Comparison of ENCODE assay signal across 8 cellular contexts in the genomic region with DNA sequence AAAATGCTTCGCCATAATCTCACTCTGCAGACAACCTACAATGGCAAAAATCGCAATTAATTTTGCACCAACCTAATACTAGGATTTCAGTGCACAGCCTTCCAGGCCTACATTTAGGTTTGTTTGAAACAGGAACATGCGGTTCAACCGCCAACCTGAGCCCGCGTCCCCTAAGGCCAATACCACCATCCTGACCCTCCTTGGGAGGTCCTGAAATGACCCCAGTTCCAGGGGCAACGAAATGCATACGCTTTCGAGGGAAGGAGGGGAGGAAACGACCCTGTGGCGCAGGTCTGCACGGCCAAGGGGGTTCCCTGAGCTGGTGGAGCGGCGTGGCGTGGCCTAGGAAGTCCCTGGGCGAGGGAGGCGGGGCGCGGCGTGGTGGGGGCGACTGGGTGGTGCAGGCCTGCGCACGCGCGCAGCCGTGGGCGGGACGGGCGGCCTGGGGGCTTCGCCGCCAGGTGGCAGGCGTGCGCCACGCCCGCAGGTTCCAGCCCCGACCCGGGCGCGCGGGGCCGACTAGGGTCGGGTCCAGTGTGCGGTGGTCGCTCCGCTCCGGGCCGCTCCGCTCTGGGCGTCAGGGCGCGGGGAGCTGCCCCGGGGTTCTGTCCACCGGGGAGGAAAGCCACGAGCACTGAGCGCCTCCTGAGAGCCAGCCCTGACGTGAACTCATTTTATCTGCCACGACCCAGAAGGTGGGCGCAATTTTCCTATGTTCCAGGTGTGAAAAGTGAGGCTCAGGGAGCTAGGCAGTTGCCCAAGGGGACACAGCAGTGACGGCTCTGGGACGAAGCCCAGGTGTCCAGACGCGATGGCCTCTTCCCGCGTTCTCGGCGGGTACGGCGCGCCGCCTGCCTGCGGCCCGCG.
DNase-seq lines count a peak whose midpoint lies in the region; ATAC-seq and TF ChIP-seq lines count a peak whose summit lies in the region.

No MANE protein-coding gene starts in this region.

- H3K9me3 Mint-ChIP-seq in activated CD4-positive, alpha-beta T cell treated with anti-CD3 and anti-CD28 coated beads for 36 hours (ENCODE audit: low read depth), result no peaks in the 10 kb centered on the region

- H3K27me3 Mint-ChIP-seq in activated CD4-positive, alpha-beta T cell treated with anti-CD3 and anti-CD28 coated beads for 36 hours, result no peaks in the 10 kb centered on the region

- intact Hi-C loops in activated CD4-positive, alpha-beta T cell treated with anti-CD3 and anti-CD28 coated beads for 36 hours (cut with DNase I, micrococcal nuclease), result loop anchor here (1.0 to 5.0 kb wide), 17 partner anchors 84 to 1076 kb away; a partner anchor contains a TSS
- intact Hi-C loops in left colon (cut with DNase I, micrococcal nuclease), result loop anchor here in 1 of 2 donors (5.0 kb wide), 2 partner anchors 214 to 549 kb away; a partner anchor contains a TSS

- no peaks in the 10 kb centered on the region for H3K36me3 Mint-ChIP-seq in activated CD4-positive, alpha-beta T cell treated with anti-CD3 and anti-CD28 coated beads for 36 hours (ENCODE audit: low read depth)

- H3K4me3 Mint-ChIP-seq in activated CD4-positive, alpha-beta T cell treated with anti-CD3 and anti-CD28 coated beads for 36 hours, result peak overlapping the region; percentile 86

- ATAC-seq in GM18868 (IDR thresholded peaks at IDR 0.05; ENCODE audit: unreplicated experiment), result peak; percentile 37
- peak; percentile 46 for ATAC-seq in HG03108 (IDR thresholded peaks at IDR 0.05; ENCODE audit: unreplicated experiment)
- peak; percentile 47 for ATAC-seq in activated CD4-positive, alpha-beta T cell treated with anti-CD3 and anti-CD28 coated beads for 36 hours
- peak; percentile 72 for ATAC-seq in left colon

- peaks cover 51% of the 10 kb centered on the region for H3K4me1 Mint-ChIP-seq in activated CD4-positive, alpha-beta T cell treated with anti-CD3 and anti-CD28 coated beads for 36 hours

- H3K4me3 ChIP-seq in choroid plexus epithelial cell (ENCODE audit: low read depth, low read length), result peak overlapping the region; percentile 45

- CTCF ChIA-PET in activated CD4-positive, alpha-beta T cell treated with anti-CD3 and anti-CD28 coated beads for 36 hours (lab: Charles Lee), result interaction anchor here (0.6 to 3.7 kb wide), 16 partner anchors 10 to 1726 kb away, joined by 3 to 31 read pairs (median 3); a partner anchor contains a TSS

- peak; percentile 42 for TF ChIP-seq CTCF in choroid plexus epithelial cell (conservative IDR thresholded peaks at IDR 0.05; ENCODE audit: low read depth, low read length)

- POLR2A ChIA-PET in activated CD4-positive, alpha-beta T cell treated with anti-CD3 and anti-CD28 coated beads for 36 hours (lab: Charles Lee), result interaction anchor here (0.6 kb wide), 2 partner anchors 160 to 549 kb away, joined by 3 to 4 read pairs; no protein-coding TSS in a partner anchor

- H3K27ac Mint-ChIP-seq in activated CD4-positive, alpha-beta T cell treated with anti-CD3 and anti-CD28 coated beads for 36 hours, result peak overlapping the region; percentile 89

- DNase-seq in AG08395 (ENCODE audit: low spot score), result peak; percentile 95
- DNase-seq in NCI-H446 treated with DMSO at 0.1 percent for 48 hours (lab: John Stamatoyannopoulos, UW), result peak; percentile 53
- peak; percentile 97 for DNase-seq in activated CD4-positive, alpha-beta T cell treated with anti-CD3 and anti-CD28 coated beads for 36 hours
- peak; percentile 82 for DNase-seq in choroid plexus epithelial cell (ENCODE audit: low read depth)
- DNase-seq in left colon, result peak; percentile 90 to 94
- DNase-seq in stimulated activated CD4-positive, alpha-beta T cell treated with anti-CD3 and anti-CD28 coated beads, Interleukin-2, amount 100 ng/mL, for 24 hours, result peak; percentile 93 to 96

Comparison
In these comparisons a context has a peak if more than half of its experiments do, and no peak if none do; other contexts are left out.
1. Peak in every context shown above with its lines: DNase-seq, ATAC-seq and H3K4me3 ChIP-seq.